ENCODE assay signal across 19 cellular contexts in genomic region chr2:13413989-13414388, GRCh38.
A peak's percentile ranks its signal among the peaks of the same experiment; 100 is the strongest.
DNase-seq lines count a peak whose midpoint lies in the region; ATAC-seq and TF ChIP-seq lines count a peak whose summit lies in the region.
"Had no signal": no experiment of that assay in that cellular context is flagged by ENCODE, and none has a peak within 500 bp of the region (broad histone marks: within the 10 kb centered on the region; RNA-seq: fewer than 3 reads in every experiment).

No MANE protein-coding gene starts in this region.

- DNase-seq in MCF 10A (ENCODE audit: unreplicated experiment): peak; percentile 21
- DNase-seq in breast epithelium (ENCODE audit: low spot score in 2 of 2): no peak
- DNase-seq in NAMALWA (ENCODE audit: low spot score): peak; percentile 52
- DNase-seq in WTC11 (ENCODE audit: low spot score): no peak
- DNase-seq in NOMO-1 treated with dmso at 0.1 percent for 144 hours (lab: John Stamatoyannopoulos, UW; ENCODE audit: unreplicated experiment): no peak
- no peak for DNase-seq in kidney glomerular epithelial cell (lab: John Stamatoyannopoulos, UW)
- DNase-seq in NCI-H1048 (lab: John Stamatoyannopoulos, UW): no peak
- DNase-seq: activated CD4-positive, alpha-beta T cell treated with anti-CD3 and anti-CD28 coated beads, Interleukin-2, amount 50 U/mL, for 48 hours; activated naive CD4-positive, alpha-beta T cell treated with anti-CD3 and anti-CD28 coated beads for 36 hours; activated T-cell treated with anti-CD3 and anti-CD28 coated beads for 4 hours; Caco-2; NCI-H2029 treated with DMSO at 0.1 percent for 48 hours; posterior cingulate gyrus; stimulated activated CD4-positive, alpha-beta T cell treated with anti-CD3 and anti-CD28 coated beads, Interleukin-2, amount 100 ng/mL, for 48 hours; stomach; T-helper 1 cell; upper lobe of right lung had no signal

- H3K4me3 Mint-ChIP-seq in MCF 10A (ENCODE audit: unreplicated experiment) (no peak overlapping the region), WTC11 (no peak overlapping the region)
- H3K4me3 Mint-ChIP-seq: activated naive CD4-positive, alpha-beta T cell treated with anti-CD3 and anti-CD28 coated beads for 36 hours; natural killer cell treated with Interleukin-12 subunit alpha and Interleukin-12 subunit beta and Interleukin-15 and Interleukin-18, amount 100 ng/mL, for 72 hours had no signal

- no peaks in the 10 kb centered on the region for H3K36me3 ChIP-seq in breast epithelium
- H3K36me3 ChIP-seq: stomach, upper lobe of right lung had no signal

- H3K27me3 Mint-ChIP-seq in MCF 10A (ENCODE audit: insufficient read depth, unreplicated experiment) (no peaks in the 10 kb centered on the region), WTC11 (ENCODE audit: low read depth) (no peaks in the 10 kb centered on the region)
- H3K27me3 Mint-ChIP-seq: natural killer cell treated with Interleukin-12 subunit alpha and Interleukin-12 subunit beta and Interleukin-15 and Interleukin-18, amount 100 ng/mL, for 72 hours had no signal

- H3K9me3 ChIP-seq in breast epithelium: peaks cover 0 to 9% of the 10 kb centered on the region in 2 donors
- H3K9me3 ChIP-seq: Caco-2, upper lobe of right lung had no signal

- no peaks in the 10 kb centered on the region for H3K4me1 ChIP-seq in breast epithelium
- H3K4me1 ChIP-seq: Caco-2, stomach, upper lobe of right lung had no signal

- TF ChIP-seq POLR2A in breast epithelium (IDR thresholded peaks at IDR 0.05): no peak

- TF ChIP-seq CTCF in MCF 10A (IDR thresholded peaks at IDR 0.05; ENCODE audit: unreplicated experiment) (no peak), breast epithelium (IDR thresholded peaks at IDR 0.05) (no peak), WTC11 (IDR thresholded peaks at IDR 0.05) (no peak)

- ATAC-seq in WTC11: peak; percentile 59
- ATAC-seq in HG03460 (IDR thresholded peaks at IDR 0.05; ENCODE audit: unreplicated experiment): no peak
- ATAC-seq: natural killer cell treated with Interleukin-12 subunit alpha and Interleukin-12 subunit beta and Interleukin-15 and Interleukin-18, amount 100 ng/mL, for 72 hours; upper lobe of right lung had no signal

- H3K9me3 Mint-ChIP-seq in MCF 10A (ENCODE audit: unreplicated experiment): peaks cover 10% of the 10 kb centered on the region
- H3K9me3 Mint-ChIP-seq in WTC11: peaks cover 8% of the 10 kb centered on the region

- H3K27ac ChIP-seq in breast epithelium: no peak overlapping the region
- H3K27ac ChIP-seq: stomach, upper lobe of right lung had no signal

- intact Hi-C loops in MCF 10A (cut with micrococcal nuclease) (loop anchor here (5.0 to 10.0 kb wide), 2 partner anchors 209 to 362 kb away; no protein-coding TSS in a partner anchor), breast epithelium (cut with DNase I; ENCODE audit: low total_unique reads) (no loop called here)

- no peaks in the 10 kb centered on the region for H3K36me3 Mint-ChIP-seq in MCF 10A (ENCODE audit: insufficient read depth, unreplicated experiment)
- H3K36me3 Mint-ChIP-seq in WTC11: 0 out of 2 replicates have a peak, but pooled peaks cover 2% of the 10 kb centered on the region
- H3K36me3 Mint-ChIP-seq: natural killer cell treated with Interleukin-12 subunit alpha and Interleukin-12 subunit beta and Interleukin-15 and Interleukin-18, amount 100 ng/mL, for 72 hours had no signal

- H3K4me1 Mint-ChIP-seq in MCF 10A (ENCODE audit: insufficient read depth, unreplicated experiment): no peaks in the 10 kb centered on the region
- no peaks in the 10 kb centered on the region for H3K4me1 Mint-ChIP-seq in WTC11

- no peaks in the 10 kb centered on the region for H3K27me3 ChIP-seq in breast epithelium
- H3K27me3 ChIP-seq: stomach, upper lobe of right lung had no signal

- H3K27ac Mint-ChIP-seq in MCF 10A (ENCODE audit: low read depth, unreplicated experiment): no peak overlapping the region
- H3K27ac Mint-ChIP-seq in WTC11: no peak overlapping the region
- H3K27ac Mint-ChIP-seq: activated naive CD4-positive, alpha-beta T cell treated with anti-CD3 and anti-CD28 coated beads for 36 hours; natural killer cell treated with Interleukin-12 subunit alpha and Interleukin-12 subunit beta and Interleukin-15 and Interleukin-18, amount 100 ng/mL, for 72 hours had no signal

- CTCF ChIA-PET in MCF 10A (lab: Yijun Ruan, JAX) (interaction anchor here (0.7 kb wide), 1 partner anchor 1202 kb away, joined by 3 read pairs; no protein-coding TSS in a partner anchor), WTC11 (lab: Charles Lee) (no interaction called here)

- H3K4me3 ChIP-seq in breast epithelium: no peak overlapping the region
- H3K4me3 ChIP-seq: stomach, upper lobe of right lung had no signal

- POLR2A ChIA-PET in MCF 10A (lab: Yijun Ruan, JAX) (no interaction called here), WTC11 (lab: Charles Lee) (no interaction called here)

- BruUV-seq in MCF 10A (replicated peaks; lab: Mats Ljungman, UMichigan): no TSS peak

TF ChIP-seq in WTC11, 78 proteins besides CTCF, POLR2A, EP300 and RAD21:
- no peak for TF ChIP-seq E2F1 (CRISPR knock-in tag; IDR thresholded peaks at IDR 0.05)
- no peak for TF ChIP-seq SOX15 (CRISPR knock-in tag; IDR thresholded peaks at IDR 0.05)
- no peak for TF ChIP-seq ZNF416 (CRISPR knock-in tag; IDR thresholded peaks at IDR 0.05)
- no peak for TF ChIP-seq NR2C2 (CRISPR knock-in tag; IDR thresholded peaks at IDR 0.05)
- no peak for TF ChIP-seq KAT7 (CRISPR knock-in tag; IDR thresholded peaks at IDR 0.05; ENCODE audit: borderline replicate concordance)
- TF ChIP-seq, protein P1, sequence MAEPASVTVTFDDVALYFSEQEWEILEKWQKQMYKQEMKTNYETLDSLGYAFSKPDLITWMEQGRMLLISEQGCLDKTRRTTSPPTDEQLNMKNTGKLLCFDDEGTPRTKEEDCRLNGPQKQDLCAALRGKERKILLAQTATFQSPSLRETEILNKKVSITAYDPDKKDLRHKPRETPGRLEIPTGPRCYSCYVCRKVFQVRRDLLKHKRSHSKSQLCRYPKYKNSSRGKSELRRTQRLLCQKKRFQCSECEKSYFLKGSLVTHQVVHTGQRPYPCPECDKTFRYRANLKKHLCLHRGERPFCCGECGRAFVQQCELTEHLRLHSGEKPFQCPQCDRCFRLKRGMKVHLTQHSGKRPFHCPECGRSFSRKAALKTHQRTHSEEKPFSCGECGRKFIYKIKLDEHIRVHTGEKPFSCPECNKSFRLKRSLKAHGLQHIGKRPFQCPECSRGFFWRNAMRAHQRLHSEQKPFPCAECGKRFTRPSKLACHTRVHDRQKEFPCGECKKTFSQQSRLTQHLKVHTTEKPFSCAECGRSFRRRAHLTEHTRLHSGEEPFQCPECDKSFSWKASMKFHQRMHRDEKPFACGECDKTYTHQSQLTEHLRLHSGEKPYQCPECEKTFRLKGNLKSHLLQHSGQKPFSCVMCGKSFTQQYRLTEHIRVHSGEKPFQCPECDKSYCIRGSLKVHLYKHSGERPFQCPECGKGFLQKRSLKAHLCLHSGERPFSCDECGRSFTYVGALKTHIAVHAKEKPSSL (CRISPR knock-in tag; conservative IDR thresholded peaks at IDR 0.05): no peak
- TF ChIP-seq, protein P2, sequence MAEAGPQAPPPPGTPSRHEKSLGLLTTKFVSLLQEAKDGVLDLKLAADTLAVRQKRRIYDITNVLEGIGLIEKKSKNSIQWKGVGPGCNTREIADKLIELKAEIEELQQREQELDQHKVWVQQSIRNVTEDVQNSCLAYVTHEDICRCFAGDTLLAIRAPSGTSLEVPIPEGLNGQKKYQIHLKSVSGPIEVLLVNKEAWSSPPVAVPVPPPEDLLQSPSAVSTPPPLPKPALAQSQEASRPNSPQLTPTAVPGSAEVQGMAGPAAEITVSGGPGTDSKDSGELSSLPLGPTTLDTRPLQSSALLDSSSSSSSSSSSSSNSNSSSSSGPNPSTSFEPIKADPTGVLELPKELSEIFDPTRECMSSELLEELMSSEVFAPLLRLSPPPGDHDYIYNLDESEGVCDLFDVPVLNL (CRISPR knock-in tag; IDR thresholded peaks at IDR 0.05; ENCODE audit: borderline replicate concordance, low read depth): no peak
- TF ChIP-seq ZBTB21 (CRISPR knock-in tag; IDR thresholded peaks at IDR 0.05; ENCODE audit: borderline replicate concordance): no peak
- no peak for TF ChIP-seq ZNF281 (CRISPR knock-in tag; IDR thresholded peaks at IDR 0.05)
- no peak for TF ChIP-seq CBFB (CRISPR knock-in tag; IDR thresholded peaks at IDR 0.05; ENCODE audit: low read depth)

Comparison
In these comparisons a context has a peak if more than half of its experiments do, and no peak if none do; other contexts are left out.
1. DNase-seq: peak in MCF 10A (single experiment) and NAMALWA (single experiment); none in breast epithelium (0 of 2), WTC11 (single experiment), NOMO-1 treated with dmso at 0.1 percent for 144 hours (single experiment), kidney glomerular epithelial cell (single experiment) and NCI-H1048 (single experiment).